In genomic region chr12:31073527-31074332, GRCh38 we compare ENCODE assay signal across 8 cellular contexts. TPM values are rescaled to one million over a fixed set of nuclear protein-coding genes. Genes with fewer than 3 reads are reported as not detected.
DNase-seq lines count a peak whose midpoint lies in the region; ATAC-seq and TF ChIP-seq lines count a peak whose summit lies in the region.
"Not testable (repeated sequence)": the region's sequence is repeated elsewhere in the genome, so short reads cannot be mapped to it uniquely, and the experiment has no call there.

Gene DDX11, plus strand, starts transcription at chr12:31073860. Its CDS starts 4,534 bp downstream, at chr12:31078394.

- H3K9ac ChIP-seq in KMS-11 = peak within 1 kb of the TSS; percentile 71

- ATAC-seq in GM21737 (IDR thresholded peaks at IDR 0.05; ENCODE audit: unreplicated experiment) = peak; percentile 94
- peak; percentile 98 for ATAC-seq in Panc1
- peak; percentile 94 to 95 for ATAC-seq in activated T-cell treated with anti-CD3 and anti-CD28 coated beads, Interleukin-2, amount 50 U/mL, for 4 hours
- ATAC-seq in naive B cell (ENCODE audit: low read depth in 2 of 2) = peak; percentile 84 to 90
- peak; percentile 96 for ATAC-seq in stimulated activated effector memory CD8-positive, alpha-beta T cell treated with anti-CD3 and anti-CD28 coated beads, Interleukin-12 subunit alpha, Interleukin-12 subunit beta, amount 100 ng/mL, for 72 hours

- POLR2A ChIA-PET in Panc1 (lab: Charles Lee) = not testable (repeated sequence)

- 0 to 2% methylated on average over 10 to 38 of the region's 58 CpGs for WGBS in esophagus squamous epithelium, 2 donors

- CTCF ChIA-PET in Panc1 (lab: Charles Lee) = not testable (repeated sequence)

- H3K27me3 ChIP-seq in KMS-11 (ENCODE audit: insufficient read depth, low read depth); Panc1 (ENCODE audit: control insufficient read depth, insufficient read depth, low read length); esophagus squamous epithelium: not testable (repeated sequence)

- H3K9me3 ChIP-seq in Panc1 (ENCODE audit: control insufficient read depth, insufficient read depth, low read depth, low read length); esophagus squamous epithelium: not testable (repeated sequence)

- not testable (repeated sequence) for H3K36me3 Mint-ChIP-seq in activated T-cell treated with anti-CD3 and anti-CD28 coated beads, Interleukin-2, amount 50 U/mL, for 4 hours (ENCODE audit: insufficient read depth); naive B cell
- peaks cover 37% of the 10 kb centered on the region for H3K36me3 Mint-ChIP-seq in stimulated activated effector memory CD8-positive, alpha-beta T cell treated with anti-CD3 and anti-CD28 coated beads, Interleukin-12 subunit alpha, Interleukin-12 subunit beta, amount 100 ng/mL, for 72 hours

- H3K27me3 Mint-ChIP-seq in activated T-cell treated with anti-CD3 and anti-CD28 coated beads, Interleukin-2, amount 50 U/mL, for 4 hours (ENCODE audit: low read depth); naive B cell: not testable (repeated sequence)

- peak in 1 of 4 donors; percentile 17 for TF ChIP-seq POLR2A in esophagus squamous epithelium (IDR thresholded peaks at IDR 0.05)

- H3K27ac ChIP-seq in KMS-11 (peak within 1 kb of the TSS; percentile 70), Panc1 (ENCODE audit: low read length) (peak within 1 kb of the TSS; percentile 91), esophagus squamous epithelium (peak within 1 kb of the TSS; percentile 75 to 95 (median 86))

- not testable (repeated sequence) for TF ChIP-seq CTCF in KMS-11 (conservative IDR thresholded peaks at IDR 0.05; ENCODE audit: low read depth, low read length); Panc1 (IDR thresholded peaks at IDR 0.05); esophagus squamous epithelium (IDR thresholded peaks at IDR 0.05)

- peak within 1 kb of the TSS; percentile 99 for H3K4me3 Mint-ChIP-seq in activated T-cell treated with anti-CD3 and anti-CD28 coated beads, Interleukin-2, amount 50 U/mL, for 4 hours
- H3K4me3 Mint-ChIP-seq in naive B cell = peak within 1 kb of the TSS; percentile 98 to 100 (median 99)
- peak within 1 kb of the TSS; percentile 98 for H3K4me3 Mint-ChIP-seq in stimulated activated effector memory CD8-positive, alpha-beta T cell treated with anti-CD3 and anti-CD28 coated beads, Interleukin-12 subunit alpha, Interleukin-12 subunit beta, amount 100 ng/mL, for 72 hours

- TSS peak; percentile 76 for BruUV-seq in Panc1 (replicated peaks; lab: Mats Ljungman, UMichigan)

- DNase-seq in DMS53 treated with DMSO at 0.1 percent for 48 hours (lab: John Stamatoyannopoulos, UW; ENCODE audit: unreplicated experiment) (peak; percentile 94), Panc1 (ENCODE audit: low read depth, low spot score) (peak; percentile 73), esophagus squamous epithelium (lab: John Stamatoyannopoulos, UW) (peak; percentile 50), naive B cell (peak; percentile 96)
- DNase-seq in activated T-cell treated with anti-CD3 and anti-CD28 coated beads, Interleukin-2, amount 50 U/mL, for 4 hours = peak; percentile 92
- peak; percentile 87 to 96 for DNase-seq in stimulated activated effector memory CD8-positive, alpha-beta T cell treated with anti-CD3 and anti-CD28 coated beads, Interleukin-12 subunit alpha, Interleukin-12 subunit beta, amount 100 ng/mL, for 72 hours (ENCODE audit: low spot score in 2 of 2)

- not testable (repeated sequence) for H3K4me3 ChIP-seq in KMS-11 (IDR thresholded peaks at IDR 0.05; ENCODE audit: insufficient read depth, low read depth, low read length)
- H3K4me3 ChIP-seq in Panc1 (ENCODE audit: low read depth in 2 of 2, low read length in 2 of 2) = peak within 1 kb of the TSS; percentile 61 to 97
- peak within 1 kb of the TSS; percentile 50 to 84 (median 68) for H3K4me3 ChIP-seq in esophagus squamous epithelium

- not testable (repeated sequence) for H3K9me3 Mint-ChIP-seq in activated T-cell treated with anti-CD3 and anti-CD28 coated beads, Interleukin-2, amount 50 U/mL, for 4 hours; naive B cell; stimulated activated effector memory CD8-positive, alpha-beta T cell treated with anti-CD3 and anti-CD28 coated beads, Interleukin-12 subunit alpha, Interleukin-12 subunit beta, amount 100 ng/mL, for 72 hours

- H3K36me3 ChIP-seq in KMS-11 (ENCODE audit: insufficient read depth); Panc1 (ENCODE audit: control insufficient read depth, insufficient read depth, low read length); esophagus squamous epithelium: not testable (repeated sequence)

- peaks cover 21% of the 10 kb centered on the region for H3K4me1 Mint-ChIP-seq in activated T-cell treated with anti-CD3 and anti-CD28 coated beads, Interleukin-2, amount 50 U/mL, for 4 hours (ENCODE audit: low read depth)
- H3K4me1 Mint-ChIP-seq in naive B cell = peaks cover 20 to 26% (median 21%) of the 10 kb centered on the region in 3 donors
- H3K4me1 Mint-ChIP-seq in stimulated activated effector memory CD8-positive, alpha-beta T cell treated with anti-CD3 and anti-CD28 coated beads, Interleukin-12 subunit alpha, Interleukin-12 subunit beta, amount 100 ng/mL, for 72 hours = peaks cover 32% of the 10 kb centered on the region

- intact Hi-C loops in Panc1 (cut with micrococcal nuclease; ENCODE audit: unreplicated experiment) = loop anchor here (5.0 kb wide), 1 partner anchor 226 kb away; no protein-coding TSS in a partner anchor
- intact Hi-C loops in esophagus squamous epithelium (cut with DNase I) = not testable (repeated sequence)

- peaks cover 10% of the 10 kb centered on the region for H3K4me1 ChIP-seq in KMS-11 (ENCODE audit: low read depth, poor library complexity, severe bottlenecking)
- peaks cover 11% of the 10 kb centered on the region for H3K4me1 ChIP-seq in Panc1 (ENCODE audit: control insufficient read depth, insufficient read depth, low read length)
- peaks cover 0 to 41% (median 3%) of the 10 kb centered on the region in 3 donors for H3K4me1 ChIP-seq in esophagus squamous epithelium

- peaks cover 12% of the 10 kb centered on the region; the same call in 1 of the 2 replicates for H3K79me2 ChIP-seq in KMS-11 (ENCODE audit: insufficient read depth, low read depth)

- H2AFZ ChIP-seq in KMS-11 (ENCODE audit: low read depth) = peak within 1 kb of the TSS; percentile 90

- in situ Hi-C loops in Panc1 (cut with HindIII; ENCODE audit: low pct_unique_long_range_greater_than_20kb, low sequenced_read_pairs) = not testable (repeated sequence)

- peak within 1 kb of the TSS; percentile 95 to 98 (median 97) for H3K27ac Mint-ChIP-seq in naive B cell
- peak within 1 kb of the TSS; percentile 96 for H3K27ac Mint-ChIP-seq in stimulated activated effector memory CD8-positive, alpha-beta T cell treated with anti-CD3 and anti-CD28 coated beads, Interleukin-12 subunit alpha, Interleukin-12 subunit beta, amount 100 ng/mL, for 72 hours

- H3K4me2 ChIP-seq in KMS-11 = peak within 1 kb of the TSS; percentile 67

- not testable (repeated sequence) for H4K20me1 ChIP-seq in KMS-11 (ENCODE audit: insufficient read depth)

RNA-seq across cellular contexts. Expression of gene DDX11, which starts in this region (rescaled TPM):
- 96.2 TPM for total RNA-seq in Panc1 (2021; ENCODE audit: unreplicated experiment)
- 49.4 TPM for polyA plus RNA-seq in Panc1 (2012; ENCODE audit: insufficient read length)
- 100 to 1,000 TPM; 117 to 134 (median 129) TPM for total RNA-seq in activated T-cell treated with anti-CD3 and anti-CD28 coated beads, Interleukin-2, amount 50 U/mL, for 4 hours
- total RNA-seq in esophagus squamous epithelium = 10 to 100 TPM in 3 of 4 donors, 1 to 10 TPM in 1; 9.1 to 39.9 (median 23.5) TPM
- polyA plus RNA-seq in naive B cell (ENCODE audit: low read depth in 6 of 6) = 10 to 100 TPM in 4 of 6 donors, 1 to 10 TPM in 2; 2.6 to 30.8 (median 12.2) TPM
